In the genomic region with DNA sequence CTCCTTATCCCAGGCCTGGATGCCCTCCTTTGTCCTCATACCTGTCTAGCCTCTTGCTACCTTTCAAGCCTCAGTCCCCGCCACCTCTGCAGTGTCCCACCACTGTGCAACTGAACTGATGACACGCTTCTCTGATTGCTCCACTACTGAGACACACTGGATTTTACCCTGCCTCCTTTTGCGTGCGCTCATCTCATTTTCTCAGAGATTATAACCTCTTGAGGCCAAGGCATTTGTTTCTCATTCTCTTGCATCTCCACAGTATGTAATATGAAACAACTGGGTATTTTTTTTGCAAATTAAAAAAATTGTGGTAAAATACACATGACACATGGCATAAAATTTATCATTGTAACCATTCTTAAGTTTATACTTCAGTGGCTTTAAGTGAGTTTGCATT, we compare ENCODE assay signal across 32 cellular contexts.
"Had no signal": no experiment of that assay in that cellular context is flagged by ENCODE, and none has a peak within 500 bp of the region (broad histone marks: within the 10 kb centered on the region; RNA-seq: fewer than 3 reads in every experiment).

No MANE protein-coding gene starts in this region.

- H3K27ac ChIP-seq: gastrocnemius medialis, neutrophil, ovary, psoas muscle, sigmoid colon, tibial nerve had no signal

- H3K4me1 Mint-ChIP-seq: immature natural killer cell had no signal

- H3K27ac Mint-ChIP-seq: activated CD4-positive, alpha-beta memory T cell treated with anti-CD3 and anti-CD28 coated beads for 36 hours; activated CD4-positive, alpha-beta T cell treated with anti-CD3 and anti-CD28 coated beads, Interleukin-2, amount 10 ng/mL, durations not matched to agents 24 days and 14 days; activated T-cell treated with anti-CD3 and anti-CD28 coated beads, Interleukin-2, amount 50 U/mL, for 24 hours; activated T-helper 17 cell treated with anti-CD3 and anti-CD28 coated beads, Interleukin-2, amount 50 U/mL, for 72 hours; immature natural killer cell; mesothelial cell of epicardium; nephron progenitor cell; stimulated activated naive B cell treated with anti-CD40 and anti-IgM and Interleukin-4, amounts not matched to agents 10 μg/mL and 1 μg/mL and 100 μg/mL, for 72 hours had no signal

- H3K9me3 ChIP-seq: breast epithelium, gastrocnemius medialis, neutrophil, ovary, sigmoid colon had no signal

- H3K4me3 ChIP-seq: breast epithelium, gastrocnemius medialis, ovary, psoas muscle, sigmoid colon, tibial nerve had no signal

- H3K4me1 ChIP-seq: breast epithelium had no signal

- H3K36me3 ChIP-seq: breast epithelium, gastrocnemius medialis, neutrophil, ovary, sigmoid colon, tibial nerve had no signal

- H3K27me3 ChIP-seq: breast epithelium, gastrocnemius medialis, neutrophil, ovary, sigmoid colon, tibial nerve had no signal

- H3K4me3 Mint-ChIP-seq: activated CD4-positive, alpha-beta memory T cell treated with anti-CD3 and anti-CD28 coated beads for 36 hours; activated CD4-positive, alpha-beta T cell treated with anti-CD3 and anti-CD28 coated beads, Interleukin-2, amount 10 ng/mL, durations not matched to agents 24 days and 14 days; activated T-cell treated with anti-CD3 and anti-CD28 coated beads, Interleukin-2, amount 50 U/mL, for 24 hours; activated T-helper 17 cell treated with anti-CD3 and anti-CD28 coated beads, Interleukin-2, amount 50 U/mL, for 72 hours; immature natural killer cell; mesothelial cell of epicardium; nephron progenitor cell; stimulated activated naive B cell treated with anti-CD40 and anti-IgM and Interleukin-4, amounts not matched to agents 10 μg/mL and 1 μg/mL and 100 μg/mL, for 72 hours had no signal

- DNase-seq: activated CD4-positive, alpha-beta memory T cell treated with anti-CD3 and anti-CD28 coated beads for 36 hours; activated CD4-positive, alpha-beta T cell treated with anti-CD3 and anti-CD28 coated beads, Interleukin-2, amount 10 ng/mL, durations not matched to agents 24 days and 14 days; activated CD4-positive, CD25-positive, alpha-beta regulatory T cell treated with anti-CD3 and anti-CD28 coated beads, Interleukin-2, amount 50 U/mL, for 72 hours; activated CD8-positive, alpha-beta memory T cell treated with anti-CD3 and anti-CD28 coated beads, Interleukin-2, amount 50 U/mL, for 4 hours; activated gamma-delta T cell treated with Interleukin-2 at 50 U/mL for 16 hours; activated naive CD4-positive, alpha-beta T cell treated with anti-CD3 and anti-CD28 coated beads, Interleukin-2, amount 50 U/mL, for 16 hours; activated T-cell treated with anti-CD3 and anti-CD28 coated beads, Interleukin-2, amount 50 U/mL, for 24 hours; amygdala; central memory CD4-positive, alpha-beta T cell; gastrocnemius medialis; head of caudate nucleus; hippocampal formation; immature natural killer cell; kidney; left colon; mammary epithelial cell; naive B cell; nephron progenitor cell; ovary; psoas muscle; sigmoid colon; small intestine; stimulated activated CD4-positive, alpha-beta T cell treated with anti-CD3 and anti-CD28 coated beads, Interleukin-1b, Interleukin-23, amount 100 ng/mL, for 48 hours; stimulated activated CD4-positive, alpha-beta T cell treated with anti-CD3 and anti-CD28 coated beads, Interleukin-4, amount 100 ng/mL, for 4 hours; stimulated activated CD8-positive, alpha-beta memory T cell treated with anti-CD3 and anti-CD28 coated beads, Interleukin-4, amount 100 ng/mL, for 48 hours; stimulated activated naive B cell treated with anti-CD40 and anti-IgM and Interleukin-4, amounts not matched to agents 10 μg/mL and 1 μg/mL and 100 μg/mL, for 72 hours; T-helper 2 cell had no signal

- H3K27me3 Mint-ChIP-seq: activated CD4-positive, alpha-beta memory T cell treated with anti-CD3 and anti-CD28 coated beads for 36 hours; activated CD4-positive, alpha-beta T cell treated with anti-CD3 and anti-CD28 coated beads, Interleukin-2, amount 10 ng/mL, durations not matched to agents 24 days and 14 days; activated T-cell treated with anti-CD3 and anti-CD28 coated beads, Interleukin-2, amount 50 U/mL, for 24 hours; activated T-helper 17 cell treated with anti-CD3 and anti-CD28 coated beads, Interleukin-2, amount 50 U/mL, for 72 hours; naive B cell; stimulated activated naive B cell treated with anti-CD40 and anti-IgM and Interleukin-4, amounts not matched to agents 10 μg/mL and 1 μg/mL and 100 μg/mL, for 72 hours had no signal
